ENCODE assay signal across 11 cellular contexts in genomic region chr2:188976545-188977268, GRCh38. TPM values are rescaled to one million over a fixed set of nuclear protein-coding genes. Genes with fewer than 3 reads are reported as not detected.
DNase-seq lines count a peak whose midpoint lies in the region; ATAC-seq and TF ChIP-seq lines count a peak whose summit lies in the region.
"Had no signal": no experiment of that assay in that cellular context is flagged by ENCODE, and none has a peak within 500 bp of the region (broad histone marks: within the 10 kb centered on the region; RNA-seq: fewer than 3 reads in every experiment).

No MANE protein-coding gene starts in this region.

- ATAC-seq in HG03045 (IDR thresholded peaks at IDR 0.05; ENCODE audit: unreplicated experiment) (no peak), HG03280 (IDR thresholded peaks at IDR 0.05; ENCODE audit: unreplicated experiment) (no peak)

- peak; percentile 62 for TF ChIP-seq CTCF in C4-2B (conservative IDR thresholded peaks at IDR 0.05)
- peak; percentile 82 for TF ChIP-seq CTCF in OCI-LY3 (IDR thresholded peaks at IDR 0.05; ENCODE audit: low read depth, low read length)
- TF ChIP-seq CTCF in osteoblast (IDR thresholded peaks at IDR 0.05; ENCODE audit: extremely low read depth, low read depth, low read length), result peak; percentile 61

- H3K36me3 ChIP-seq in OCI-LY3 (replicated peaks; ENCODE audit: low read depth, low read length) (no peaks in the 10 kb centered on the region), osteoblast (ENCODE audit: insufficient read depth, low read length) (peaks cover 8% of the 10 kb centered on the region)

- H3K27ac ChIP-seq in C4-2B (no peak overlapping the region), OCI-LY3 (ENCODE audit: low read length) (no peak overlapping the region), osteoblast (ENCODE audit: low read depth, low read length) (peak overlapping the region; percentile 93)

- H3K4me2 ChIP-seq in OCI-LY3 (ENCODE audit: low read length) (peak overlapping the region; percentile 36), osteoblast (ENCODE audit: insufficient read depth, low read length) (peak overlapping the region; percentile 94)

- H3K4me3 ChIP-seq in OCI-LY3 (ENCODE audit: low read length) (0 out of 2 replicates have a peak overlapping the region, but pooled peaks have one; percentile 7), osteoblast (ENCODE audit: insufficient read depth, low read length) (peak overlapping the region; percentile 78)

- H3K27me3 ChIP-seq in OCI-LY3 (ENCODE audit: low read depth, low read length) (no peaks in the 10 kb centered on the region), osteoblast (ENCODE audit: insufficient read depth, low read length) (no peaks in the 10 kb centered on the region)

- DNase-seq in fibroblast of gingiva (ENCODE audit: low read depth), result peak; percentile 78
- DNase-seq in osteoblast (ENCODE audit: insufficient read length, low spot score, missing footprints), result no peak
- DNase-seq in NCI-H524 treated with DMSO at 0.1 percent for 48 hours (lab: John Stamatoyannopoulos, UW), result no peak
- no peak for DNase-seq in NCI-H82 treated with DMSO at 0.1 percent for 48 hours (lab: John Stamatoyannopoulos, UW; ENCODE audit: unreplicated experiment)
- DNase-seq: activated CD4-positive, alpha-beta memory T cell treated with anti-CD3 and anti-CD28 coated beads for 36 hours; H9; NCI-H146 had no signal

- no peaks in the 10 kb centered on the region for H3K9me3 ChIP-seq in OCI-LY3 (ENCODE audit: insufficient read depth, low read length)
- H3K9me3 ChIP-seq in osteoblast (ENCODE audit: low read depth, low read length), result no peaks in the 10 kb centered on the region

- H3K79me2 ChIP-seq in OCI-LY3 (ENCODE audit: low read length), result no peaks in the 10 kb centered on the region
- peaks cover 73% of the 10 kb centered on the region for H3K79me2 ChIP-seq in osteoblast (ENCODE audit: insufficient read depth, low read length)

- H4K20me1 ChIP-seq in OCI-LY3 (ENCODE audit: insufficient read depth, low read length) (no peaks in the 10 kb centered on the region), osteoblast (ENCODE audit: insufficient read depth, low read length) (no peaks in the 10 kb centered on the region)

- H2AFZ ChIP-seq in OCI-LY3 (ENCODE audit: low read depth, low read length) (peak overlapping the region; percentile 73), osteoblast (ENCODE audit: low read length) (no peak overlapping the region)

- H3K4me1 ChIP-seq in OCI-LY3 (ENCODE audit: low read length), result peaks cover 37% of the 10 kb centered on the region
- H3K4me1 ChIP-seq in osteoblast (ENCODE audit: insufficient read depth, low read length), result peaks cover 49% of the 10 kb centered on the region

- no peak overlapping the region; the same call in 1 of the 2 replicates for H3K9ac ChIP-seq in OCI-LY3 (ENCODE audit: low read length)

RNA-seq across cellular contexts. Expression of gene COL3A1, which starts 2.5 kb away (rescaled TPM):
- total RNA-seq in osteoblast, result 3,160 and 5,672 TPM in 2 replicates
- total RNA-seq: activated CD4-positive, alpha-beta memory T cell treated with anti-CD3 and anti-CD28 coated beads for 36 hours; H9 had no signal
